ENCODE assay signal across 9 cellular contexts in genomic region chr13:114148521-114148855, GRCh38. TPM values are rescaled to one million over a fixed set of nuclear protein-coding genes. Genes with fewer than 3 reads are reported as not detected.
DNase-seq lines count a peak whose midpoint lies in the region; ATAC-seq and TF ChIP-seq lines count a peak whose summit lies in the region.
"Had no signal": no experiment of that assay in that cellular context is flagged by ENCODE, and none has a peak within 500 bp of the region (broad histone marks: within the 10 kb centered on the region; RNA-seq: fewer than 3 reads in every experiment).

No MANE protein-coding gene starts in this region.

- H3K27ac ChIP-seq in body of pancreas, result peak overlapping the region; percentile 52 to 79 (median 54)

- no peak for TF ChIP-seq CTCF in body of pancreas (IDR thresholded peaks at IDR 0.05)

- peaks cover 38% of the 10 kb centered on the region for H3K4me1 ChIP-seq in body of pancreas

- no peaks in the 10 kb centered on the region for H3K9me3 ChIP-seq in body of pancreas
- H3K9me3 ChIP-seq: heart right ventricle had no signal

- peak; percentile 60 to 97 (median 80) for DNase-seq in T-helper 1 cell
- peak; percentile 79 to 91 (median 88) for DNase-seq in body of pancreas
- DNase-seq in HuH-7 (ENCODE audit: low spot score), result no peak
- DNase-seq in hepatic stellate cell (ENCODE audit: low spot score), result no peak
- no peak for DNase-seq in foreskin melanocyte
- DNase-seq: heart right ventricle had no signal

- H3K4me3 ChIP-seq in body of pancreas, result no peak overlapping the region
- H3K4me3 ChIP-seq: heart right ventricle had no signal

- H3K27me3 Mint-ChIP-seq in stimulated activated naive CD8-positive, alpha-beta T cell treated with anti-CD3 and anti-CD28 coated beads, Interleukin-15, Interleukin-2, amounts not matched to agents 100 ng/mL and 50 ng/mL, for 24 hours, result no peaks in the 10 kb centered on the region

- intact Hi-C loops in body of pancreas (cut with DNase I), result no loop called here

- H3K36me3 ChIP-seq in body of pancreas (replicated peaks in 1 of 2; ENCODE audit: insufficient read depth in 1 of 2, low read depth in 2 of 2), result no peaks in the 10 kb centered on the region
- H3K36me3 ChIP-seq: heart right ventricle had no signal

- 35 to 52% methylated on average over 8 of the region's 8 CpGs for WGBS in body of pancreas, 2 donors

- H3K4me1 Mint-ChIP-seq in stimulated activated naive CD8-positive, alpha-beta T cell treated with anti-CD3 and anti-CD28 coated beads, Interleukin-15, Interleukin-2, amounts not matched to agents 100 ng/mL and 50 ng/mL, for 24 hours (ENCODE audit: low read depth), result peaks cover 86% of the 10 kb centered on the region

- TF ChIP-seq POLR2A in body of pancreas (IDR thresholded peaks at IDR 0.05), result peak in 2 of 3 donors; percentile 59 to 61

- ATAC-seq in GM19023 (IDR thresholded peaks at IDR 0.05; ENCODE audit: unreplicated experiment) (peak; percentile 90), HG02943 (IDR thresholded peaks at IDR 0.05; ENCODE audit: low read depth, unreplicated experiment) (peak; percentile 78), body of pancreas (peak; percentile 90)

- H3K9me3 Mint-ChIP-seq in stimulated activated naive CD8-positive, alpha-beta T cell treated with anti-CD3 and anti-CD28 coated beads, Interleukin-15, Interleukin-2, amounts not matched to agents 100 ng/mL and 50 ng/mL, for 24 hours, result peaks cover 2% of the 10 kb centered on the region

- peaks cover 2% of the 10 kb centered on the region for H3K36me3 Mint-ChIP-seq in stimulated activated naive CD8-positive, alpha-beta T cell treated with anti-CD3 and anti-CD28 coated beads, Interleukin-15, Interleukin-2, amounts not matched to agents 100 ng/mL and 50 ng/mL, for 24 hours (ENCODE audit: low read depth)

- peak overlapping the region; percentile 66 for H3K4me3 Mint-ChIP-seq in stimulated activated naive CD8-positive, alpha-beta T cell treated with anti-CD3 and anti-CD28 coated beads, Interleukin-15, Interleukin-2, amounts not matched to agents 100 ng/mL and 50 ng/mL, for 24 hours

- peak overlapping the region; percentile 89 for H3K27ac Mint-ChIP-seq in stimulated activated naive CD8-positive, alpha-beta T cell treated with anti-CD3 and anti-CD28 coated beads, Interleukin-15, Interleukin-2, amounts not matched to agents 100 ng/mL and 50 ng/mL, for 24 hours

- no peaks in the 10 kb centered on the region for H3K27me3 ChIP-seq in body of pancreas

RNA-seq across cellular contexts. Expression of gene RASA3, which starts 16.1 kb away (rescaled TPM):
- 10 to 100 TPM; 10.2 to 19.2 TPM for total RNA-seq in body of pancreas

RNA-seq across cellular contexts. Expression of gene CFAP97D2, which starts 30.6 kb away (rescaled TPM):
- total RNA-seq in body of pancreas, result not detected
- total RNA-seq: heart right ventricle had no signal

Comparison
In these comparisons a context has a peak if more than half of its experiments do, and no peak if none do; other contexts are left out.
1. DNase-seq: peak in T-helper 1 cell (5 of 5) and body of pancreas (4 of 4); none in HuH-7 (single experiment), hepatic stellate cell (single experiment) and foreskin melanocyte (single experiment).
2. Peak in every context shown above with its lines, with median percentiles within 50 percentile points of each other: ATAC-seq.